Comparison of ENCODE assay signal across 11 cellular contexts in genomic region chr7:26705567-26705966, GRCh38.
DNase-seq lines count a peak whose midpoint lies in the region; ATAC-seq and TF ChIP-seq lines count a peak whose summit lies in the region.
"Had no signal": no experiment of that assay in that cellular context is flagged by ENCODE, and none has a peak within 500 bp of the region (broad histone marks: within the 10 kb centered on the region; RNA-seq: fewer than 3 reads in every experiment).

No MANE protein-coding gene starts in this region.

- H3K27me3 ChIP-seq in AG04450 (ENCODE audit: control insufficient read depth, insufficient read depth, low read length), result no peaks in the 10 kb centered on the region
- H3K27me3 ChIP-seq: spleen, transverse colon had no signal

- TF ChIP-seq CTCF in AG04450 (IDR thresholded peaks at IDR 0.05; ENCODE audit: low read depth, low read length), result no peak

- peak; percentile 88 for DNase-seq in AG04450 (ENCODE audit: low read depth, low spot score)
- peak; percentile 90 for DNase-seq in HT1080 (ENCODE audit: low read depth)
- DNase-seq in SHP77 treated with DMSO at 0.1 percent for 48 hours (lab: John Stamatoyannopoulos, UW), result peak; percentile 90
- peak; percentile 63 for DNase-seq in hepatic stellate cell (ENCODE audit: low spot score)
- no peak for DNase-seq in activated T-cell treated with anti-CD3 and anti-CD28 coated beads, Interleukin-2, amount 50 U/mL, for 72 hours
- no peak for DNase-seq in erythroblast (lab: John Stamatoyannopoulos, UW)
- no peak for DNase-seq in RPMI8226
- DNase-seq: spleen, transverse colon had no signal

- H3K4me1 Mint-ChIP-seq in activated T-cell treated with anti-CD3 and anti-CD28 coated beads, Interleukin-2, amount 50 U/mL, for 72 hours (ENCODE audit: low read depth), result no peaks in the 10 kb centered on the region
- H3K4me1 Mint-ChIP-seq: activated naive CD4-positive, alpha-beta T cell treated with anti-CD3 and anti-CD28 coated beads, Interleukin-2, amount 50 U/mL, for 24 hours had no signal

- H3K27me3 Mint-ChIP-seq in activated T-cell treated with anti-CD3 and anti-CD28 coated beads, Interleukin-2, amount 50 U/mL, for 72 hours (ENCODE audit: low read depth), result no peaks in the 10 kb centered on the region

- no peak overlapping the region for H3K27ac Mint-ChIP-seq in activated T-cell treated with anti-CD3 and anti-CD28 coated beads, Interleukin-2, amount 50 U/mL, for 72 hours
- H3K27ac Mint-ChIP-seq: activated naive CD4-positive, alpha-beta T cell treated with anti-CD3 and anti-CD28 coated beads, Interleukin-2, amount 50 U/mL, for 24 hours had no signal

- no peak overlapping the region for H3K4me3 Mint-ChIP-seq in activated T-cell treated with anti-CD3 and anti-CD28 coated beads, Interleukin-2, amount 50 U/mL, for 72 hours
- H3K4me3 Mint-ChIP-seq: activated naive CD4-positive, alpha-beta T cell treated with anti-CD3 and anti-CD28 coated beads, Interleukin-2, amount 50 U/mL, for 24 hours had no signal

- POLR2A ChIA-PET in AG04450 (lab: Yijun Ruan, JAX), result interaction anchor here (0.5 to 1.2 kb wide), 2 partner anchors 19 to 146 kb away, joined by 4 to 5 read pairs; no protein-coding TSS in a partner anchor

- H3K9me3 Mint-ChIP-seq in activated T-cell treated with anti-CD3 and anti-CD28 coated beads, Interleukin-2, amount 50 U/mL, for 72 hours, result no peaks in the 10 kb centered on the region
- H3K9me3 Mint-ChIP-seq: activated naive CD4-positive, alpha-beta T cell treated with anti-CD3 and anti-CD28 coated beads, Interleukin-2, amount 50 U/mL, for 24 hours had no signal

- TF ChIP-seq POLR2A in erythroblast (IDR thresholded peaks at IDR 0.05; ENCODE audit: low read length), result no peak

- CTCF ChIA-PET in AG04450 (lab: Charles Lee), result interaction anchor here (1.6 to 2.0 kb wide), 3 partner anchors 12 to 149 kb away, joined by 5 to 6 read pairs (median 6); no protein-coding TSS in a partner anchor

- H3K27ac ChIP-seq in AG04450 (ENCODE audit: low read depth, low read length), result no peak overlapping the region
- H3K27ac ChIP-seq: spleen, transverse colon had no signal

- no peak for ATAC-seq in activated T-cell treated with anti-CD3 and anti-CD28 coated beads, Interleukin-2, amount 50 U/mL, for 72 hours (replicated peaks in 1 of 2)
- ATAC-seq in HG03439 (IDR thresholded peaks at IDR 0.05; ENCODE audit: unreplicated experiment), result no peak

- H3K9me3 ChIP-seq in AG04450 (ENCODE audit: control insufficient read depth, insufficient read depth, low read length), result no peaks in the 10 kb centered on the region
- H3K9me3 ChIP-seq: spleen, transverse colon had no signal

- no peaks in the 10 kb centered on the region for H3K36me3 Mint-ChIP-seq in activated T-cell treated with anti-CD3 and anti-CD28 coated beads, Interleukin-2, amount 50 U/mL, for 72 hours (ENCODE audit: insufficient read depth in 2 of 2)
- H3K36me3 Mint-ChIP-seq: activated naive CD4-positive, alpha-beta T cell treated with anti-CD3 and anti-CD28 coated beads, Interleukin-2, amount 50 U/mL, for 24 hours had no signal

- H3K4me3 ChIP-seq in AG04450 (ENCODE audit: low read depth, low read length), result no peak overlapping the region
- H3K4me3 ChIP-seq: spleen, transverse colon had no signal

Comparison
In these comparisons a context has a peak if more than half of its experiments do, and no peak if none do; other contexts are left out.
1. DNase-seq: peak in AG04450 (single experiment), HT1080 (single experiment), SHP77 treated with DMSO at 0.1 percent for 48 hours (single experiment) and hepatic stellate cell (single experiment); none in activated T-cell treated with anti-CD3 and anti-CD28 coated beads, Interleukin-2, amount 50 U/mL, for 72 hours (0 of 2), erythroblast (0 of 2) and RPMI8226 (single experiment).